8 cellular contexts compared by ENCODE assay signal in genomic region chr11:62081378-62082291, GRCh38. TPM values are rescaled to one million over a fixed set of nuclear protein-coding genes. Genes with fewer than 3 reads are reported as not detected.
DNase-seq lines count a peak whose midpoint lies in the region; ATAC-seq and TF ChIP-seq lines count a peak whose summit lies in the region.

No MANE protein-coding gene starts in this region.

- no peak for TF ChIP-seq EP300 in gastroesophageal sphincter (IDR thresholded peaks at IDR 0.05)
- TF ChIP-seq EP300 in ovary (IDR thresholded peaks at IDR 0.05) = no peak

- H4K20me1 ChIP-seq in DOHH2 (ENCODE audit: control insufficient read depth, insufficient read depth, low read depth, low read length) = no peaks in the 10 kb centered on the region

- no peaks in the 10 kb centered on the region for H3K9me2 ChIP-seq in DOHH2 (replicated peaks; ENCODE audit: control insufficient read depth, low read length)

- H3K4me1 ChIP-seq in DOHH2 (ENCODE audit: control insufficient read depth, low read length) (peaks cover 6% of the 10 kb centered on the region), SJSA1 (replicated peaks) (no peaks in the 10 kb centered on the region), gastroesophageal sphincter (peaks cover 0 to 8% (median 0%) of the 10 kb centered on the region in 3 donors), ovary (ENCODE audit: insufficient read depth) (no peaks in the 10 kb centered on the region), testis (no peaks in the 10 kb centered on the region)

- H3K4me3 ChIP-seq in DOHH2 (ENCODE audit: low read length) = peak overlapping the region; percentile 12; the same call in 1 of the 2 replicates
- no peak overlapping the region for H3K4me3 ChIP-seq in SJSA1
- no peak overlapping the region for H3K4me3 ChIP-seq in gastroesophageal sphincter
- no peak overlapping the region for H3K4me3 ChIP-seq in ovary
- H3K4me3 ChIP-seq in testis = no peak overlapping the region

- peak overlapping the region; percentile 42 for H3K4me2 ChIP-seq in DOHH2 (ENCODE audit: low read length)

- H3K9me3 ChIP-seq in DOHH2 (ENCODE audit: control insufficient read depth, insufficient read depth, low read length) = no peaks in the 10 kb centered on the region
- H3K9me3 ChIP-seq in SJSA1 (replicated peaks) = no peaks in the 10 kb centered on the region
- H3K9me3 ChIP-seq in gastroesophageal sphincter = no peaks in the 10 kb centered on the region
- H3K9me3 ChIP-seq in ovary = no peaks in the 10 kb centered on the region
- H3K9me3 ChIP-seq in testis = no peaks in the 10 kb centered on the region

- intact Hi-C loops in ovary (cut with DNase I) (loop anchor here (2.0 to 10.0 kb wide), 6 partner anchors 124 to 189 kb away; partner anchors contain the start of genes BEST1 (in 2 of the 4) and FADS3 (in 1 of the 4)), testis (cut with DNase I; ENCODE audit: low total_unique reads) (no loop called here)

- no peaks in the 10 kb centered on the region for H3F3A ChIP-seq in DOHH2 (ENCODE audit: control insufficient read depth, insufficient read depth)

- TF ChIP-seq CTCF in DOHH2 (IDR thresholded peaks at IDR 0.05; ENCODE audit: low read depth, low read length, poor library complexity, severe bottlenecking) = peak; percentile 98
- peak; percentile 87 to 94 (median 89) for TF ChIP-seq CTCF in gastroesophageal sphincter (IDR thresholded peaks at IDR 0.05)
- peak; percentile 88 to 94 (median 93) for TF ChIP-seq CTCF in ovary (IDR thresholded peaks at IDR 0.05)
- peak; percentile 89 to 92 (median 91) for TF ChIP-seq CTCF in testis (IDR thresholded peaks at IDR 0.05)

- no peaks in the 10 kb centered on the region for H3K36me3 ChIP-seq in DOHH2 (ENCODE audit: control insufficient read depth, low read length)
- no peaks in the 10 kb centered on the region for H3K36me3 ChIP-seq in SJSA1
- no peaks in the 10 kb centered on the region for H3K36me3 ChIP-seq in gastroesophageal sphincter
- no peaks in the 10 kb centered on the region for H3K36me3 ChIP-seq in ovary
- no peaks in the 10 kb centered on the region for H3K36me3 ChIP-seq in testis (ENCODE audit: low read depth, missing control alignments)

- TF ChIP-seq POLR2A in gastroesophageal sphincter (IDR thresholded peaks at IDR 0.05) (no peak), ovary (IDR thresholded peaks at IDR 0.05) (no peak), testis (IDR thresholded peaks at IDR 0.05) (no peak)

- DNase-seq in MV-4-11 (lab: John Stamatoyannopoulos, UW) (peak; percentile 15), SJSA1 (ENCODE audit: low read depth in 1 of 2, low spot score in 2 of 2) (peak; percentile 62 to 78), activated gamma-delta T cell (lab: John Stamatoyannopoulos, UW) (peak; percentile 36), ovary (peak; percentile 74 to 87 (median 83)), testis (peak; percentile 90)

- peak; percentile 88 for ATAC-seq in gastroesophageal sphincter
- no peak for ATAC-seq in HG03175 (IDR thresholded peaks at IDR 0.05; ENCODE audit: unreplicated experiment)

- H3K79me2 ChIP-seq in DOHH2 (ENCODE audit: control insufficient read depth, low read length) = no peaks in the 10 kb centered on the region

- WGBS in gastroesophageal sphincter (ENCODE audit: low coverage in 1 of 2), 2 donors = 2 to 13% methylated on average over 7 to 13 of the region's 16 CpGs
- 5 to 8% (median 8%) methylated on average over 16 of the region's 16 CpGs for WGBS in ovary, 3 donors
- 6 to 7% methylated on average over 15 to 16 of the region's 16 CpGs for WGBS in testis, 2 donors

- no peak overlapping the region for H3K27ac ChIP-seq in DOHH2 (ENCODE audit: low read depth, low read length)
- H3K27ac ChIP-seq in SJSA1 = no peak overlapping the region
- H3K27ac ChIP-seq in gastroesophageal sphincter = no peak overlapping the region
- no peak overlapping the region for H3K27ac ChIP-seq in ovary
- H3K27ac ChIP-seq in testis = no peak overlapping the region

- peaks cover 8% of the 10 kb centered on the region for H3K27me3 ChIP-seq in DOHH2 (ENCODE audit: control insufficient read depth, low read length)
- H3K27me3 ChIP-seq in SJSA1 (replicated peaks) = no peaks in the 10 kb centered on the region
- no peaks in the 10 kb centered on the region for H3K27me3 ChIP-seq in gastroesophageal sphincter
- no peaks in the 10 kb centered on the region for H3K27me3 ChIP-seq in ovary
- H3K27me3 ChIP-seq in testis = no peaks in the 10 kb centered on the region

RNA-seq across cellular contexts. Expression of gene INCENP, which starts 42.2 kb away (rescaled TPM):
- total RNA-seq in SJSA1 (2014; rRNA removed; shearing (Covaris generic)) = 52.9 and 102 TPM in 2 replicates
- total RNA-seq in gastroesophageal sphincter (10 to 100 TPM; 10.5 to 28.3 (median 16.8) TPM), ovary (10 to 100 TPM in 6 of 7 donors, 1 to 10 TPM in 1; 7.6 to 20.0 (median 16.5) TPM), testis (10 to 100 TPM; 42.0 to 46.6 TPM)
- polyA plus RNA-seq in ovary (10 to 100 TPM in 1 of 2 donors, 1 to 10 TPM in 1; 6.6 to 11.7 TPM), testis (ENCODE audit: insufficient read depth, low read depth, low replicate concordance) (25.0 TPM)

Comparison
In these comparisons a context has a peak if more than half of its experiments do, and no peak if none do; other contexts are left out.
1. DNase-seq: peak in every context shown above with its lines; median percentile 90 in testis; 83 in ovary; 70 in SJSA1; 36 in activated gamma-delta T cell; 15 in MV-4-11.